8 cellular contexts compared by ENCODE assay signal in genomic region chr12:95072900-95073697, GRCh38. TPM values are rescaled to one million over a fixed set of nuclear protein-coding genes. Genes with fewer than 3 reads are reported as not detected.
DNase-seq lines count a peak whose midpoint lies in the region; ATAC-seq, FAIRE-seq and TF ChIP-seq lines count a peak whose summit lies in the region.

Gene NR2C1 (minus strand): TSS chr12:95073618. CDS start chr12:95067384, 6,234 bp downstream.

- peak within 1 kb of the TSS; percentile 77 to 90 (median 79) for H3K4me3 ChIP-seq in keratinocyte (ENCODE audit: control insufficient read depth in 2 of 3, extremely low read depth in 1 of 3, insufficient read depth in 2 of 3, low read depth in 1 of 3, low read length in 3 of 3)

- H3K27me3 ChIP-seq in keratinocyte (ENCODE audit: control insufficient read depth, extremely low read depth, insufficient read depth, low read length) = no peaks in the 10 kb centered on the region

- H4K20me1 ChIP-seq in keratinocyte (ENCODE audit: control insufficient read depth, extremely low read depth, insufficient read depth, low read length) = no peaks in the 10 kb centered on the region

- DNase-seq in AG08396 (ENCODE audit: low spot score) (peak; percentile 99), NCI-H460 (ENCODE audit: extremely low read depth, low read depth) (peak; percentile 92), cerebellar nuclear complex (lab: John Stamatoyannopoulos, UW) (peak; percentile 44 to 72), keratinocyte (ENCODE audit: low read depth, low spot score) (no peak)
- peak; percentile 83 for DNase-seq in activated CD4-positive, CD25-positive, alpha-beta regulatory T cell treated with anti-CD3 and anti-CD28 coated beads, Interleukin-2, amount 50 U/mL, for 72 hours
- peak; percentile 81 to 82 for DNase-seq in stimulated activated CD4-positive, alpha-beta T cell treated with anti-CD3 and anti-CD28 coated beads, Interleukin-15, amount 100 ng/mL, for 1 hour (ENCODE audit: low read depth in 1 of 2, low spot score in 1 of 2)

- H3K9me3 ChIP-seq in keratinocyte (ENCODE audit: control insufficient read depth, low read depth, low read length) = no peaks in the 10 kb centered on the region

- peak within 1 kb of the TSS; percentile 91 for H2AFZ ChIP-seq in keratinocyte (ENCODE audit: control insufficient read depth, low read length)

- peaks cover 3% of the 10 kb centered on the region for H3K4me1 ChIP-seq in keratinocyte (ENCODE audit: control insufficient read depth, extremely low read depth, insufficient read depth, low read length)

- peak within 1 kb of the TSS; percentile 89 for H3K9ac ChIP-seq in keratinocyte (ENCODE audit: control insufficient read depth, extremely low read depth, insufficient read depth, low read length)

- H3K4me2 ChIP-seq in keratinocyte (ENCODE audit: control insufficient read depth, extremely low read depth, insufficient read depth, low read depth, low read length) = peak within 1 kb of the TSS; percentile 82

- peaks cover 40% of the 10 kb centered on the region for H3K79me2 ChIP-seq in keratinocyte (ENCODE audit: control insufficient read depth, insufficient read depth, low read length)

- dilution Hi-C loops in keratinocyte (cut with MboI; ENCODE audit: extremely low pct_ligation_motif_present, low sequenced_read_pairs) = no loop called here

- H3K9me1 ChIP-seq in keratinocyte (ENCODE audit: control insufficient read depth, extremely low read depth, insufficient read depth, low read length) = no peaks in the 10 kb centered on the region

- no peak for TF ChIP-seq CTCF in keratinocyte (optimal IDR thresholded peaks at IDR 0.05 in 1 of 3, IDR thresholded peaks at IDR 0.05 in 1 of 3, conservative IDR thresholded peaks at IDR 0.05 in 1 of 3; ENCODE audit: extremely low read depth in 1 of 3, insufficient read depth in 2 of 3, low read length in 3 of 3)

- H3K36me3 ChIP-seq in keratinocyte (ENCODE audit: control insufficient read depth in 2 of 2, extremely low read depth in 1 of 2, insufficient read depth in 2 of 2, low read length in 2 of 2) = peaks cover 0 to 3% of the 10 kb centered on the region in 2 experiments

- peak; percentile 46 for FAIRE-seq in keratinocyte (lab: Jason Lieb, UNC)

- ATAC-seq in GM19025 (IDR thresholded peaks at IDR 0.05; ENCODE audit: low read depth, unreplicated experiment) (peak; percentile 92), HG03342 (IDR thresholded peaks at IDR 0.05; ENCODE audit: unreplicated experiment) (peak; percentile 97)

- H3K27ac ChIP-seq in keratinocyte (ENCODE audit: control insufficient read depth, insufficient read depth, low read length) = peak within 1 kb of the TSS; percentile 85

RNA-seq across cellular contexts. Expression of gene NR2C1, which starts in this region (rescaled TPM):
- 17.7 and 33.0 TPM in 2 replicates for total RNA-seq in NCI-H460 (2014; rRNA removed; shearing (Covaris generic))
- polyA plus RNA-seq in NCI-H460 (2014; cell fraction: nucleus; rRNA removed) = 68.7 and 70.7 TPM in 2 replicates
- polyA plus RNA-seq in keratinocyte = 15.6 to 32.0 TPM (median 25.5 TPM) in 3 replicates
- 29.6 TPM for polyA plus RNA-seq in keratinocyte (2011; ENCODE audit: low read depth)
- polyA plus RNA-seq in keratinocyte (2011; cell fraction: cytosol; rRNA removed) = 10.1 and 19.2 TPM in 2 replicates
- 56.2 and 68.5 TPM in 2 replicates for polyA plus RNA-seq in keratinocyte (2011; cell fraction: nucleus; rRNA removed)
- polyA plus RNA-seq in keratinocyte (2012; ENCODE audit: low replicate concordance) = 17.9 and 24.1 TPM in 2 replicates
- polyA minus RNA-seq in keratinocyte = 4.1 to 32.8 TPM (median 13.4 TPM) in 3 replicates
- 11.5 TPM for polyA minus RNA-seq in keratinocyte (2011; cell fraction: cytosol; rRNA and poly(A)+ RNA removed)
- 19.3 and 39.9 TPM in 2 replicates for polyA minus RNA-seq in keratinocyte (2011; cell fraction: nucleus; rRNA and poly(A)+ RNA removed)
